In genomic region chr12:75744607-75745256, GRCh38 we compare ENCODE assay signal across 19 cellular contexts.
DNase-seq lines count a peak whose midpoint lies in the region; ATAC-seq, FAIRE-seq and TF ChIP-seq lines count a peak whose summit lies in the region.
"Had no signal": no experiment of that assay in that cellular context is flagged by ENCODE, and none has a peak within 500 bp of the region (broad histone marks: within the 10 kb centered on the region; RNA-seq: fewer than 3 reads in every experiment).

No MANE protein-coding gene starts in this region.

- peak overlapping the region in 2 of 3 experiments; percentile 2 to 21 for H3K27ac Mint-ChIP-seq in nephron
- H3K27ac Mint-ChIP-seq in type B pancreatic cell: peak overlapping the region; percentile 0
- no peak overlapping the region for H3K27ac Mint-ChIP-seq in T-helper 2 cell treated with Interferon-gamma antibody and Interleukin-4, amounts not matched to agents 5 μg/mL and 100 μg/mL, for 36 hours

- no peak for TF ChIP-seq CTCF in HepG2 (CRISPR knock-in tag; IDR thresholded peaks at IDR 0.05)
- no peak for TF ChIP-seq CTCF in right lobe of liver (IDR thresholded peaks at IDR 0.05)
- TF ChIP-seq CTCF in body of pancreas (IDR thresholded peaks at IDR 0.05): no peak
- TF ChIP-seq CTCF in nephron (IDR thresholded peaks at IDR 0.05; ENCODE audit: unreplicated experiment in 3 of 3): no peak
- no peak for TF ChIP-seq CTCF in type B pancreatic cell (conservative IDR thresholded peaks at IDR 0.05)

- peak overlapping the region; percentile 21 for H2AFZ ChIP-seq in HepG2 (ENCODE audit: low read length)

- WGBS in HepG2 (ENCODE audit: low lambda C conversion rate): 8% methylated on average over 1 of the region's 1 CpG
- WGBS in right lobe of liver (ENCODE audit: insufficient coverage, low coverage, low lambda C conversion rate, missing lambda C conversion rate): 44% methylated on average over 1 of the region's 1 CpG
- WGBS in body of pancreas, 2 donors: 35 to 69% methylated on average over 1 of the region's 1 CpG

- H3K4me2 ChIP-seq in HepG2 (ENCODE audit: low read depth, low read length): no peak overlapping the region
- H3K4me2 ChIP-seq: BLaER1 had no signal

- intact Hi-C loops in HepG2 (cut with micrococcal nuclease; ENCODE audit: unreplicated experiment): no loop called here
- intact Hi-C loops in right lobe of liver (cut with DNase I): no loop called here
- intact Hi-C loops in body of pancreas (cut with DNase I): no loop called here

- H3K27me3 ChIP-seq in HepG2 (ENCODE audit: control insufficient read depth in 1 of 2, insufficient read depth in 2 of 2, low read length in 2 of 2) (no peaks in the 10 kb centered on the region), right lobe of liver (no peaks in the 10 kb centered on the region), body of pancreas (no peaks in the 10 kb centered on the region)
- H3K27me3 ChIP-seq: BLaER1 had no signal

- H3K9me3 Mint-ChIP-seq in nephron: peaks cover 3% of the 10 kb centered on the region
- H3K9me3 Mint-ChIP-seq in type B pancreatic cell: peaks cover 10% of the 10 kb centered on the region
- no peaks in the 10 kb centered on the region for H3K9me3 Mint-ChIP-seq in T-helper 2 cell treated with Interferon-gamma antibody and Interleukin-4, amounts not matched to agents 5 μg/mL and 100 μg/mL, for 36 hours
- H3K9me3 Mint-ChIP-seq: H9 had no signal

- H3K4me3 Mint-ChIP-seq in nephron (no peak overlapping the region), type B pancreatic cell (no peak overlapping the region)
- no peak overlapping the region for H3K4me3 Mint-ChIP-seq in T-helper 2 cell treated with Interferon-gamma antibody and Interleukin-4, amounts not matched to agents 5 μg/mL and 100 μg/mL, for 36 hours
- H3K4me3 Mint-ChIP-seq: CD8-positive, alpha-beta memory T cell; H9 had no signal

- TF ChIP-seq EP300 in HepG2 (IDR thresholded peaks at IDR 0.05; ENCODE audit: low read depth in 2 of 2, low read length in 2 of 2) (no peak), HepG2 (CRISPR knock-in tag; IDR thresholded peaks at IDR 0.05; ENCODE audit: borderline replicate concordance) (no peak)

- H3K4me3 ChIP-seq in HepG2 (replicated peaks in 1 of 3; ENCODE audit: insufficient read depth in 1 of 3, low read depth in 2 of 3, low read length in 3 of 3) (no peak overlapping the region), right lobe of liver (no peak overlapping the region), body of pancreas (no peak overlapping the region)
- H3K4me3 ChIP-seq: BLaER1 had no signal

- peaks cover 19% of the 10 kb centered on the region for H3K4me1 ChIP-seq in HepG2 (ENCODE audit: insufficient read depth, low read length)
- no peaks in the 10 kb centered on the region for H3K4me1 ChIP-seq in right lobe of liver
- H3K4me1 ChIP-seq in body of pancreas: peaks cover 8% of the 10 kb centered on the region
- H3K4me1 ChIP-seq: BLaER1 had no signal

- H4K20me1 ChIP-seq in HepG2 (ENCODE audit: insufficient read depth, low read length): no peaks in the 10 kb centered on the region
- H4K20me1 ChIP-seq: BLaER1 had no signal

- no peak overlapping the region for H3K27ac ChIP-seq in HepG2 (ENCODE audit: extremely low read length, insufficient read depth, low read length)
- no peak overlapping the region for H3K27ac ChIP-seq in right lobe of liver
- no peak overlapping the region for H3K27ac ChIP-seq in body of pancreas
- H3K27ac ChIP-seq: BLaER1 had no signal

- no peak for FAIRE-seq in HepG2 (lab: Jason Lieb, UNC)
- FAIRE-seq: GM12891 had no signal

- H3K27me3 Mint-ChIP-seq in nephron (ENCODE audit: low read depth) (no peaks in the 10 kb centered on the region), type B pancreatic cell (no peaks in the 10 kb centered on the region)
- peaks cover 22% of the 10 kb centered on the region for H3K27me3 Mint-ChIP-seq in T-helper 2 cell treated with Interferon-gamma antibody and Interleukin-4, amounts not matched to agents 5 μg/mL and 100 μg/mL, for 36 hours (ENCODE audit: low read depth)

- H3K4me1 Mint-ChIP-seq in nephron: peaks cover 16% of the 10 kb centered on the region
- H3K4me1 Mint-ChIP-seq in type B pancreatic cell (ENCODE audit: unreplicated experiment): peaks cover 10% of the 10 kb centered on the region
- no peaks in the 10 kb centered on the region for H3K4me1 Mint-ChIP-seq in T-helper 2 cell treated with Interferon-gamma antibody and Interleukin-4, amounts not matched to agents 5 μg/mL and 100 μg/mL, for 36 hours (ENCODE audit: low read depth)
- H3K4me1 Mint-ChIP-seq: CD8-positive, alpha-beta memory T cell had no signal

- H3K9me3 ChIP-seq in HepG2 (ENCODE audit: low read length) (no peaks in the 10 kb centered on the region), right lobe of liver (no peaks in the 10 kb centered on the region), body of pancreas (no peaks in the 10 kb centered on the region)
- H3K9me3 ChIP-seq: BLaER1 had no signal

- DNase-seq in HepG2 (ENCODE audit: low spot score) (peak; percentile 30), right lobe of liver (no peak), body of pancreas (no peak), type B pancreatic cell (ENCODE audit: extremely low spot score, unreplicated experiment) (no peak), OCI-M2 (lab: John Stamatoyannopoulos, UW; ENCODE audit: unreplicated experiment) (no peak)
- DNase-seq in T-helper 2 cell treated with Interferon-gamma antibody and Interleukin-4, amounts not matched to agents 5 μg/mL and 100 μg/mL, for 36 hours (ENCODE audit: low spot score): no peak
- no peak for DNase-seq in stimulated activated CD4-positive, alpha-beta T cell treated with anti-CD3 and anti-CD28 coated beads, Interleukin-4, amount 100 ng/mL, for 1 hour
- DNase-seq: 8988T; CD8-positive, alpha-beta memory T cell; GDM1; H9; MV-4-11; NCI-H1417; NCI-H187 treated with DMSO at 0.1 percent for 48 hours; NCI-H69; SIG-M5 had no signal

- in situ Hi-C loops in HepG2 (cut with HindIII; ENCODE audit: extremely low pct_ligation_motif_present, low pct_unique_long_range_greater_than_20kb): no loop called here

- TF ChIP-seq RAD21 in HepG2 (CRISPR knock-in tag; IDR thresholded peaks at IDR 0.05): no peak

- H3K36me3 Mint-ChIP-seq in nephron (ENCODE audit: low read depth) (no peaks in the 10 kb centered on the region), type B pancreatic cell (no peaks in the 10 kb centered on the region)
- no peaks in the 10 kb centered on the region for H3K36me3 Mint-ChIP-seq in T-helper 2 cell treated with Interferon-gamma antibody and Interleukin-4, amounts not matched to agents 5 μg/mL and 100 μg/mL, for 36 hours (ENCODE audit: low read depth)

- POLR2A ChIA-PET in HepG2 (lab: Yijun Ruan, JAX): interaction anchor here (0.6 to 1.0 kb wide), 2 partner anchors 21 to 36 kb away, joined by 3 to 4 read pairs; no protein-coding TSS in a partner anchor

- TF ChIP-seq POLR2A in HepG2 (IDR thresholded peaks at IDR 0.05; ENCODE audit: insufficient read depth in 1 of 2, low read depth in 2 of 2, low read length in 2 of 2) (no peak), right lobe of liver (IDR thresholded peaks at IDR 0.05) (no peak), body of pancreas (IDR thresholded peaks at IDR 0.05) (no peak)

- H3K36me3 ChIP-seq in HepG2 (replicated peaks in 1 of 2; ENCODE audit: control insufficient read depth in 1 of 2, insufficient read depth in 2 of 2, low read length in 2 of 2): no peaks in the 10 kb centered on the region
- H3K36me3 ChIP-seq in right lobe of liver: no peaks in the 10 kb centered on the region
- no peaks in the 10 kb centered on the region for H3K36me3 ChIP-seq in body of pancreas (replicated peaks in 1 of 2; ENCODE audit: insufficient read depth in 1 of 2, low read depth in 2 of 2)
- H3K36me3 ChIP-seq: BLaER1 had no signal

- ATAC-seq in HepG2 (peak; percentile 42; the same call in 2 of the 3 replicates), right lobe of liver (no peak), body of pancreas (peak; percentile 30)

- no TSS peak for BruUV-seq in HepG2 (replicated peaks; lab: Mats Ljungman, UMichigan)

- no peak overlapping the region for H3K9ac ChIP-seq in HepG2 (ENCODE audit: insufficient read depth, low read depth, low read length)
- H3K9ac ChIP-seq: BLaER1 had no signal

- no peaks in the 10 kb centered on the region for H3K79me2 ChIP-seq in HepG2 (ENCODE audit: insufficient read depth, low read length)

- CTCF ChIA-PET in HepG2 (lab: Yijun Ruan, JAX; ENCODE audit: low intra/inter-chr PET ratio, low total read pairs): no interaction called here

TF ChIP-seq in HepG2, 621 proteins besides CTCF, POLR2A, EP300 and RAD21 (continues in another document):
- no peak for TF ChIP-seq ZNF790 (CRISPR knock-in tag; IDR thresholded peaks at IDR 0.05; ENCODE audit: borderline replicate concordance)
- TF ChIP-seq SP1 (IDR thresholded peaks at IDR 0.05): no peak
- TF ChIP-seq SP1 (CRISPR knock-in tag; IDR thresholded peaks at IDR 0.05): no peak
- 0 out of 2 replicates have a peak, but pooled peaks have one; percentile 4 for TF ChIP-seq NFYC (CRISPR knock-in tag; IDR thresholded peaks at IDR 0.05)
- TF ChIP-seq, protein P1, sequence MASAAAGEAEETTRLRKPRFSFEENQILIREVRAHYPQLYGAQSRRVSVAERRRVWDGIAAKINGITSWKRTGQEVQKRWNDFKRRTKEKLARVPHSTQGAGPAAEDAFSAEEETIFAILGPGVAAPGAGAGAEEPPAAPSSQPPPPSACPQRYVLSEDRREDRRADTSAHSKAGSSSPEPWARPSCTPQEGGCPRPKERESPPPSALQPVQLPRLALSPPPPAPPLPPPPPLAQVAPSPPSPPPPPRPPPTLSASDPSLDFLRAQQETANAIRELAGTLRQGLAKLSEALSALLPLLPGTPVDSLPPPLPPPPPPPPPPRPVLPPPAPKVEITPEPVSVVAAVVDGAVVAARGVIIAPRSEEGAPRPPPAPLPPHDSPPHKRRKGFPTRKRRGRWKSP (CRISPR knock-in tag; IDR thresholded peaks at IDR 0.05): no peak
- TF ChIP-seq CEBPG (CRISPR knock-in tag; IDR thresholded peaks at IDR 0.05): 0 out of 2 replicates have a peak, but pooled peaks have one; percentile 17
- TF ChIP-seq ZNF510 (CRISPR knock-in tag; IDR thresholded peaks at IDR 0.05; ENCODE audit: low read depth): no peak
- TF ChIP-seq, protein P2, sequence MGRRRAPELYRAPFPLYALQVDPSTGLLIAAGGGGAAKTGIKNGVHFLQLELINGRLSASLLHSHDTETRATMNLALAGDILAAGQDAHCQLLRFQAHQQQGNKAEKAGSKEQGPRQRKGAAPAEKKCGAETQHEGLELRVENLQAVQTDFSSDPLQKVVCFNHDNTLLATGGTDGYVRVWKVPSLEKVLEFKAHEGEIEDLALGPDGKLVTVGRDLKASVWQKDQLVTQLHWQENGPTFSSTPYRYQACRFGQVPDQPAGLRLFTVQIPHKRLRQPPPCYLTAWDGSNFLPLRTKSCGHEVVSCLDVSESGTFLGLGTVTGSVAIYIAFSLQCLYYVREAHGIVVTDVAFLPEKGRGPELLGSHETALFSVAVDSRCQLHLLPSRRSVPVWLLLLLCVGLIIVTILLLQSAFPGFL (CRISPR knock-in tag; IDR thresholded peaks at IDR 0.05): no peak
- no peak for TF ChIP-seq ZNF260 (CRISPR knock-in tag; IDR thresholded peaks at IDR 0.05; ENCODE audit: borderline replicate concordance, low read depth)

Comparison
In these comparisons a context has a peak if more than half of its experiments do, and no peak if none do; other contexts are left out.
1. ATAC-seq: peak in HepG2 (single experiment) and body of pancreas (single experiment); none in right lobe of liver (0 of 4).